Comparison of ENCODE assay signal across 1 cellular context in genomic region chr19:17329061-17329767, GRCh38.
TF ChIP-seq lines count a peak whose summit lies in the region.

No MANE protein-coding gene starts in this region.

TF ChIP-seq in WTC11, 78 proteins besides CTCF, POLR2A, EP300 and RAD21 (continued from another document):
- TF ChIP-seq PRDM15 (CRISPR knock-in tag; IDR thresholded peaks at IDR 0.05): peak; percentile 85
TF ChIP-seq in WTC11: peak in this region for 25.
